Comparison of ENCODE assay signal across 1 cellular context in the genomic region with DNA sequence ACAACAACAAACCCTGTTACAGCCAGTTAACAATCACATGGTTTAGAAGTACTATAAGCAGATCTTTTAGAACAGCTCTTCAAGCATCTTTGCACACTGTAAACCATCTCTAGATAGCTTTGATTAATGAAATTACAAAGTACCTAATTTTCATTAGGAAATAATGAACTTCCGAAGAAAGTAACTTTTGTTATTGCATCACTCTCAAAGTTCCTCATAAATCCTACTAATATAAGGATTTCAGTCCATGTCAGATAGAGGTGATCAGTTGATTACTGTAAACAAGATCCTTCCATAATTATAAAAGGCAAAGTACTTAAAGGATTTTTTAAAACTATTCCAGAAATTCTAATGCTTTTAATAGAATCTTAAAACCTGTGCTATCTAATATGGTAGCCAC.
TF ChIP-seq lines count a peak whose summit lies in the region.

No MANE protein-coding gene starts in this region.

TF ChIP-seq in K562, 482 proteins besides CTCF, POLR2A, EP300 and RAD21 (continued from another document):
- TF ChIP-seq, protein P1, sequence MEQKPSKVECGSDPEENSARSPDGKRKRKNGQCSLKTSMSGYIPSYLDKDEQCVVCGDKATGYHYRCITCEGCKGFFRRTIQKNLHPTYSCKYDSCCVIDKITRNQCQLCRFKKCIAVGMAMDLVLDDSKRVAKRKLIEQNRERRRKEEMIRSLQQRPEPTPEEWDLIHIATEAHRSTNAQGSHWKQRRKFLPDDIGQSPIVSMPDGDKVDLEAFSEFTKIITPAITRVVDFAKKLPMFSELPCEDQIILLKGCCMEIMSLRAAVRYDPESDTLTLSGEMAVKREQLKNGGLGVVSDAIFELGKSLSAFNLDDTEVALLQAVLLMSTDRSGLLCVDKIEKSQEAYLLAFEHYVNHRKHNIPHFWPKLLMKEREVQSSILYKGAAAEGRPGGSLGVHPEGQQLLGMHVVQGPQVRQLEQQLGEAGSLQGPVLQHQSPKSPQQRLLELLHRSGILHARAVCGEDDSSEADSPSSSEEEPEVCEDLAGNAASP (IDR thresholded peaks at IDR 0.05): no peak
- TF ChIP-seq CEBPB (tag; IDR thresholded peaks at IDR 0.05): peak; percentile 81
- TF ChIP-seq HDAC3 (IDR thresholded peaks at IDR 0.05; ENCODE audit: borderline replicate concordance, partially characterized antibody): no peak
